27 cellular contexts compared by ENCODE assay signal in the genomic region with DNA sequence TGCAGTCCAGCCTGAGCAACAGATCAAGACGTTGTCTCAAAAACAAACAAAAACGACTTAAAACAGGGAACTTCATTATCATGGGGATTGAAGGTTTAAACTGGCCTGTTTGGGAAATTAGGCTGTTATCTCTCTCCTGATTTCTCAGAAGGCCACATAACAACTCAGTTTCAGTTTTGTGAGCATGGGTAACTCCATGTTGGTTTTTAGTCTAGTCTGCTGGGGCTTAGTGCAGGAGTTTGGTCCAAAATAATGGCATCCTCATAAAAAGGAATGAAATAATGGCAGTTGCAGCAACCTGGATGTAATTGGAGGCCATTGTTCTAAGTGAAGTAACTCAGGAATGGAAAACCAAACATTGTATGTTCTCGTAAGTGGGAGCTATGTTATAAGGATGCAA. TPM values are rescaled to one million over a fixed set of nuclear protein-coding genes. Genes with fewer than 3 reads are reported as not detected.
DNase-seq lines count a peak whose midpoint lies in the region; ATAC-seq, FAIRE-seq and TF ChIP-seq lines count a peak whose summit lies in the region.
"Had no signal": no experiment of that assay in that cellular context is flagged by ENCODE, and none has a peak within 500 bp of the region (broad histone marks: within the 10 kb centered on the region; RNA-seq: fewer than 3 reads in every experiment).

No MANE protein-coding gene starts in this region.

- DNase-seq in HepG2 (ENCODE audit: low spot score) (no peak), right lobe of liver (no peak), K562 (ENCODE audit: extremely low read depth in 1 of 4, low spot score in 3 of 4) (no peak), vagina (ENCODE audit: extremely low spot score in 2 of 2) (no peak), NCI-H2029 (lab: John Stamatoyannopoulos, UW) (no peak), H54 (ENCODE audit: insufficient read length, low spot score) (no peak)
- DNase-seq: 8988T; ACHN; AML-193; BE2C; CD4-positive, alpha-beta T cell; CD8-positive, alpha-beta memory T cell; DMS 273 treated with DMSO at 0.1 percent for 48 hours; DMS79; GDM1; H9 had no signal

- no peaks in the 10 kb centered on the region for H4K20me1 ChIP-seq in HepG2 (ENCODE audit: insufficient read depth, low read length)
- H4K20me1 ChIP-seq in K562 (replicated peaks; ENCODE audit: control insufficient read depth, insufficient read depth, low read length) = no peaks in the 10 kb centered on the region
- H4K20me1 ChIP-seq: BLaER1 treated with 17β-estradiol and CSF1 and Interleukin-3, amounts not matched to agents 10 nM and 100 nM had no signal

- H3K4me3 ChIP-seq in HepG2 (replicated peaks in 1 of 3; ENCODE audit: insufficient read depth in 1 of 3, low read depth in 2 of 3, low read length in 3 of 3) = no peak overlapping the region
- no peak overlapping the region for H3K4me3 ChIP-seq in right lobe of liver
- no peak overlapping the region for H3K4me3 ChIP-seq in K562
- H3K4me3 ChIP-seq in rectal smooth muscle tissue (ENCODE audit: low read length) = no peak overlapping the region
- H3K4me3 ChIP-seq in vagina = no peak overlapping the region
- H3K4me3 ChIP-seq: A549; BLaER1 treated with 17β-estradiol and CSF1 and Interleukin-3, amounts not matched to agents 10 nM and 100 nM; GM12878; GM23248 had no signal

- TF ChIP-seq RAD21 in HepG2 (CRISPR knock-in tag; IDR thresholded peaks at IDR 0.05) = no peak
- TF ChIP-seq RAD21 in K562 (CRISPR knock-in tag; conservative IDR thresholded peaks at IDR 0.05 in 1 of 2, IDR thresholded peaks at IDR 0.05 in 1 of 2) = no peak; a peak in 1 of 4 replicates

- no TSS peak for BruUV-seq in HepG2 (replicated peaks; lab: Mats Ljungman, UMichigan)
- no TSS peak for BruUV-seq in K562 (replicated peaks; lab: Mats Ljungman, UMichigan)

- no peak for FAIRE-seq in HepG2 (lab: Jason Lieb, UNC)
- FAIRE-seq in K562 (lab: Jason Lieb, UNC) = no peak
- FAIRE-seq in H54 (lab: Jason Lieb, UNC) = no peak
- FAIRE-seq: A549, D721Med, GM12878, GM19239, H1 had no signal

- H3K79me2 ChIP-seq in HepG2 (ENCODE audit: insufficient read depth, low read length) (peaks cover 8% of the 10 kb centered on the region), K562 (ENCODE audit: control insufficient read depth, insufficient read depth, low read length) (peaks cover 24% of the 10 kb centered on the region)

- no peaks in the 10 kb centered on the region for H3K36me3 ChIP-seq in HepG2 (replicated peaks in 1 of 2; ENCODE audit: control insufficient read depth in 1 of 2, insufficient read depth in 2 of 2, low read length in 2 of 2)
- H3K36me3 ChIP-seq in right lobe of liver = no peaks in the 10 kb centered on the region
- no peaks in the 10 kb centered on the region for H3K36me3 ChIP-seq in K562 (ENCODE audit: control insufficient read depth, insufficient read depth, low read length)
- no peaks in the 10 kb centered on the region for H3K36me3 ChIP-seq in rectal smooth muscle tissue (ENCODE audit: control insufficient read depth, insufficient read depth, low read length)
- H3K36me3 ChIP-seq in vagina = no peaks in the 10 kb centered on the region

- H3K9ac ChIP-seq in HepG2 (ENCODE audit: insufficient read depth, low read depth, low read length) (no peak overlapping the region), K562 (ENCODE audit: insufficient read depth in 1 of 2, low read depth in 2 of 2, low read length in 2 of 2) (no peak overlapping the region), rectal smooth muscle tissue (ENCODE audit: low read length) (no peak overlapping the region)
- H3K9ac ChIP-seq: BLaER1 treated with 17β-estradiol and CSF1 and Interleukin-3, amounts not matched to agents 10 nM and 100 nM; GM23248 had no signal

- TF ChIP-seq CTCF in HepG2 (CRISPR knock-in tag; IDR thresholded peaks at IDR 0.05) (no peak), right lobe of liver (IDR thresholded peaks at IDR 0.05) (no peak), K562 (IDR thresholded peaks at IDR 0.05 in 2 of 3, conservative IDR thresholded peaks at IDR 0.05 in 1 of 3; ENCODE audit: insufficient read depth in 2 of 3, low read depth in 1 of 3, low read length in 3 of 3) (no peak), vagina (IDR thresholded peaks at IDR 0.05) (no peak)

- H3K4me2 ChIP-seq in HepG2 (ENCODE audit: low read depth, low read length) = peak overlapping the region; percentile 5; the same call in 1 of the 2 replicates
- no peak overlapping the region for H3K4me2 ChIP-seq in K562 (ENCODE audit: insufficient read depth, low read length)
- H3K4me2 ChIP-seq: A549; BLaER1 treated with 17β-estradiol and CSF1 and Interleukin-3, amounts not matched to agents 10 nM and 100 nM had no signal

- H3K9me1 ChIP-seq in K562 (ENCODE audit: control insufficient read depth, insufficient read depth, low read length) = no peaks in the 10 kb centered on the region

- ATAC-seq in HepG2 (no peak), right lobe of liver (no peak), K562 (no peak)
- no peak for ATAC-seq in activated T-helper 17 cell treated with anti-CD3 and anti-CD28 coated beads, Interleukin-2, amount 50 U/mL, for 72 hours (replicated peaks)
- ATAC-seq: A549, GM12878, HCT116 had no signal

- intact Hi-C loops in HepG2 (cut with micrococcal nuclease; ENCODE audit: unreplicated experiment) = loop anchor here (10.0 kb wide), 1 partner anchor 241 kb away; no protein-coding TSS in a partner anchor
- intact Hi-C loops in right lobe of liver (cut with DNase I) = no loop called here
- intact Hi-C loops in K562 (cut with micrococcal nuclease) = loop anchor here (5.0 to 10.0 kb wide), 2 partner anchors 67 to 129 kb away; no protein-coding TSS in a partner anchor
- intact Hi-C loops in vagina (cut with DNase I) = no loop called here

- H3K27me3 ChIP-seq in HepG2 (ENCODE audit: control insufficient read depth in 1 of 2, insufficient read depth in 2 of 2, low read length in 2 of 2) (no peaks in the 10 kb centered on the region; a peak in 1 of 5 replicates), right lobe of liver (no peaks in the 10 kb centered on the region), K562 (ENCODE audit: control insufficient read depth in 2 of 2, insufficient read depth in 2 of 2, low read length in 2 of 2) (no peaks in the 10 kb centered on the region), rectal smooth muscle tissue (ENCODE audit: control insufficient read depth, insufficient read depth, low read length) (no peaks in the 10 kb centered on the region), vagina (no peaks in the 10 kb centered on the region)
- H3K27me3 ChIP-seq: BE2C; BLaER1 treated with 17β-estradiol and CSF1 and Interleukin-3, amounts not matched to agents 10 nM and 100 nM had no signal

- H3K9me3 Mint-ChIP-seq in activated T-helper 17 cell treated with anti-CD3 and anti-CD28 coated beads, Interleukin-2, amount 50 U/mL, for 72 hours = no peaks in the 10 kb centered on the region
- H3K9me3 Mint-ChIP-seq: CD4-positive, alpha-beta T cell; CD8-positive, alpha-beta memory T cell had no signal

- H3K4me1 Mint-ChIP-seq in activated T-helper 17 cell treated with anti-CD3 and anti-CD28 coated beads, Interleukin-2, amount 50 U/mL, for 72 hours = peaks cover 6% of the 10 kb centered on the region

- H2AFZ ChIP-seq in HepG2 (ENCODE audit: low read length) = no peak overlapping the region
- peak overlapping the region; percentile 5; the same call in 1 of the 2 replicates for H2AFZ ChIP-seq in K562 (ENCODE audit: low read depth, low read length)

- no peak for TF ChIP-seq EP300 in HepG2 (IDR thresholded peaks at IDR 0.05; ENCODE audit: low read depth in 2 of 2, low read length in 2 of 2)
- no peak for TF ChIP-seq EP300 in HepG2 (CRISPR knock-in tag; IDR thresholded peaks at IDR 0.05; ENCODE audit: borderline replicate concordance)
- no peak for TF ChIP-seq EP300 in K562 (IDR thresholded peaks at IDR 0.05; ENCODE audit: low read length)

- no peak overlapping the region for H3K27ac Mint-ChIP-seq in activated T-helper 17 cell treated with anti-CD3 and anti-CD28 coated beads, Interleukin-2, amount 50 U/mL, for 72 hours
- H3K27ac Mint-ChIP-seq: CD14-positive monocyte, H9 had no signal

- H3K4me1 ChIP-seq in HepG2 (ENCODE audit: insufficient read depth, low read length) (peaks cover 77% of the 10 kb centered on the region), right lobe of liver (peaks cover 0 to 36% (median 5%) of the 10 kb centered on the region in 4 donors), K562 (replicated peaks in 1 of 2; ENCODE audit: control insufficient read depth in 2 of 2, insufficient read depth in 2 of 2, low read length in 2 of 2) (peaks cover 16 to 58% of the 10 kb centered on the region in 2 experiments), rectal smooth muscle tissue (ENCODE audit: control insufficient read depth, insufficient read depth, low read length) (peaks cover 26% of the 10 kb centered on the region), vagina (peaks cover 51% of the 10 kb centered on the region)
- H3K4me1 ChIP-seq: BE2C had no signal

- peaks cover 7% of the 10 kb centered on the region; the same call in 1 of the 2 replicates for H3K9me3 ChIP-seq in HepG2 (ENCODE audit: low read length)
- no peaks in the 10 kb centered on the region for H3K9me3 ChIP-seq in right lobe of liver
- no peaks in the 10 kb centered on the region for H3K9me3 ChIP-seq in K562 (replicated peaks; ENCODE audit: control insufficient read depth, insufficient read depth, low read depth, low read length)
- no peaks in the 10 kb centered on the region for H3K9me3 ChIP-seq in vagina

- POLR2A ChIA-PET in HepG2 (lab: Yijun Ruan, JAX) (no interaction called here), K562 (lab: Yijun Ruan, JAX) (interaction anchor here (0.8 to 1.7 kb wide), 3 partner anchors 11 to 27 kb away, joined by 3 to 4 read pairs (median 4); no protein-coding TSS in a partner anchor)

- 21% methylated on average over 3 of the region's 3 CpGs for WGBS in HepG2 (ENCODE audit: low lambda C conversion rate)
- 100% methylated on average over 1 of the region's 3 CpGs for WGBS in right lobe of liver (ENCODE audit: insufficient coverage, low coverage, low lambda C conversion rate, missing lambda C conversion rate)
- WGBS in K562 (ENCODE audit: insufficient coverage, low coverage, missing lambda C conversion rate) = 33% methylated on average over 3 of the region's 3 CpGs

- no peaks in the 10 kb centered on the region for H3K27me3 Mint-ChIP-seq in activated T-helper 17 cell treated with anti-CD3 and anti-CD28 coated beads, Interleukin-2, amount 50 U/mL, for 72 hours
- H3K27me3 Mint-ChIP-seq: CD4-positive, alpha-beta T cell; CD8-positive, alpha-beta memory T cell had no signal

- CTCF ChIA-PET in HepG2 (lab: Yijun Ruan, JAX; ENCODE audit: low intra/inter-chr PET ratio, low total read pairs) (no interaction called here), K562 (lab: Yijun Ruan, JAX; ENCODE audit: low intra/inter-chr PET ratio) (no interaction called here)

- H3K27ac ChIP-seq in HepG2 (ENCODE audit: extremely low read length, insufficient read depth, low read length) (no peak overlapping the region), right lobe of liver (no peak overlapping the region), K562 (ENCODE audit: extremely low read depth, low read depth, low read length) (no peak overlapping the region), rectal smooth muscle tissue (ENCODE audit: low read depth, low read length) (peak overlapping the region; percentile 50), vagina (peak overlapping the region; percentile 18)
- H3K27ac ChIP-seq: A549; BLaER1 treated with 17β-estradiol and CSF1 and Interleukin-3, amounts not matched to agents 10 nM and 100 nM; GM23248 had no signal

- in situ Hi-C loops in HepG2 (cut with HindIII; ENCODE audit: extremely low pct_ligation_motif_present, low pct_unique_long_range_greater_than_20kb) (no loop called here), K562 (cut with MboI) (no loop called here)

- H3K36me3 Mint-ChIP-seq in activated T-helper 17 cell treated with anti-CD3 and anti-CD28 coated beads, Interleukin-2, amount 50 U/mL, for 72 hours (ENCODE audit: low read depth) = no peaks in the 10 kb centered on the region

- no peak overlapping the region for H3K4me3 Mint-ChIP-seq in activated T-helper 17 cell treated with anti-CD3 and anti-CD28 coated beads, Interleukin-2, amount 50 U/mL, for 72 hours
- H3K4me3 Mint-ChIP-seq: CD14-positive monocyte, H9 had no signal

- TF ChIP-seq POLR2A in HepG2 (IDR thresholded peaks at IDR 0.05; ENCODE audit: insufficient read depth in 1 of 2, low read depth in 2 of 2, low read length in 2 of 2) = no peak
- TF ChIP-seq POLR2A in right lobe of liver (IDR thresholded peaks at IDR 0.05) = no peak
- no peak for TF ChIP-seq POLR2A in K562 (conservative IDR thresholded peaks at IDR 0.05)
- no peak for TF ChIP-seq POLR2A in vagina (IDR thresholded peaks at IDR 0.05)
- no peak for TF ChIP-seq POLR2A in H54 (IDR thresholded peaks at IDR 0.05; ENCODE audit: low read depth, low read length)

RNA-seq across cellular contexts. Expression of a gene that starts 2.3 kb away (rescaled TPM):
- total RNA-seq in HepG2 (2016; rRNA removed; fragmentation: Illumina TruSeq; extraction: Trizol) = 11.9 and 13.1 TPM in 2 replicates
- 5.4 and 7.1 TPM in 2 replicates for total RNA-seq in HepG2 (2016; cell fraction: cytosol; rRNA removed; fragmentation: Illumina TruSeq; extraction: Trizol; ENCODE audit: low read depth)
- total RNA-seq in HepG2 (2016; cell fraction: insoluble cytoplasmic fraction; rRNA removed; fragmentation: Illumina TruSeq; extraction: Trizol) = 11.5 and 15.5 TPM in 2 replicates
- 9.9 and 10.1 TPM in 2 replicates for total RNA-seq in HepG2 (2016; cell fraction: membrane; rRNA removed; fragmentation: Illumina TruSeq; extraction: Trizol)
- total RNA-seq in HepG2 (2016; cell fraction: nucleus; rRNA removed; fragmentation: Illumina TruSeq; extraction: Trizol) = 24.9 and 26.5 TPM in 2 replicates
- 5.4 and 7.1 TPM in 2 replicates for polyA plus RNA-seq in HepG2 (2011; rRNA removed)
- 2.2 and 3.9 TPM in 2 replicates for polyA plus RNA-seq in HepG2 (2011; cell fraction: cytosol; rRNA removed)
- 6.2 and 6.6 TPM in 2 replicates for polyA plus RNA-seq in HepG2 (2011; cell fraction: nucleus; rRNA removed)
- 8.9 and 11.0 TPM in 2 replicates for polyA plus RNA-seq in HepG2 (2012)
- polyA plus RNA-seq in HepG2 (2016; cell fraction: cytosol; fragmentation: Illumina TruSeq; extraction: Trizol; ENCODE audit: low read depth) = 3.4 and 6.5 TPM in 2 replicates
- 11.9 and 12.1 TPM in 2 replicates for polyA plus RNA-seq in HepG2 (2016; cell fraction: insoluble cytoplasmic fraction; fragmentation: Illumina TruSeq; extraction: Trizol; ENCODE audit: low read depth)
- polyA plus RNA-seq in HepG2 (2016; cell fraction: membrane; fragmentation: Illumina TruSeq; extraction: Trizol; ENCODE audit: low read depth) = 6.9 and 8.3 TPM in 2 replicates
- 19.8 and 24.6 TPM in 2 replicates for polyA plus RNA-seq in HepG2 (2016; cell fraction: nucleus; fragmentation: Illumina TruSeq; extraction: Trizol; ENCODE audit: insufficient read depth, low read depth)
- polyA minus RNA-seq in HepG2 (2011; rRNA and poly(A)+ RNA removed; ENCODE audit: low replicate concordance) = 4.1 and 5.7 TPM in 2 replicates
- polyA minus RNA-seq in HepG2 (2011; cell fraction: cytosol; rRNA and poly(A)+ RNA removed) = 4.0 and 5.2 TPM in 2 replicates
- polyA minus RNA-seq in HepG2 (2011; cell fraction: nucleus; rRNA and poly(A)+ RNA removed) = 40.4 and 43.9 TPM in 2 replicates
- total RNA-seq in right lobe of liver = 10 to 100 TPM; 18.2 to 34.0 (median 18.7) TPM
- 19.1 and 52.2 TPM in 2 replicates for total RNA-seq in K562 (2011; cell fraction: chromatin; rRNA removed; ENCODE audit: low replicate concordance)
- total RNA-seq in K562 (2011; cell fraction: nucleolus; rRNA removed) = 7.8 and 14.2 TPM in 2 replicates
- total RNA-seq in K562 (2011; cell fraction: nucleoplasm; rRNA removed) = 29.7 and 45.3 TPM in 2 replicates
- total RNA-seq in K562 (2014; rRNA removed) = 8.3 and 10.0 TPM in 2 replicates
- 21.8 and 25.5 TPM in 2 replicates for total RNA-seq in K562 (2014; rRNA removed; fragmentation: Illumina TruSeq; extraction: Trizol)
- 17.4 and 18.4 TPM in 2 replicates for total RNA-seq in K562 (2015; rRNA removed; fragmentation: Illumina TruSeq; extraction: Trizol)
- total RNA-seq in K562 (2021) = 18.6 and 22.0 TPM in 2 replicates
- polyA plus RNA-seq in K562 (2011; rRNA removed) = 16.1 and 18.9 TPM in 2 replicates
- 2.8 and 6.9 TPM in 2 replicates for polyA plus RNA-seq in K562 (2011; cell fraction: cytosol; rRNA removed)
- 9.7 and 16.2 TPM in 2 replicates for polyA plus RNA-seq in K562 (2011; cell fraction: nucleus; rRNA removed)
- polyA plus RNA-seq in K562 (2012) = 11.2 and 14.9 TPM in 2 replicates
- polyA plus RNA-seq in K562 (2014; fragmentation: Illumina TruSeq; extraction: Trizol) = 16.1 and 18.3 TPM in 2 replicates
- polyA plus RNA-seq in K562 (2014; fragmentation: Nextera tagmentation; extraction: Ambion mirVana) = 10 to 100 TPM; 10.2 to 12.1 TPM
- polyA plus RNA-seq in K562 (2014; rRNA removed) = 16.3 and 19.1 TPM in 2 replicates
- polyA minus RNA-seq in K562 (2011; rRNA and poly(A)+ RNA removed) = 20.2 and 25.8 TPM in 2 replicates
- 4.1 and 7.2 TPM in 2 replicates for polyA minus RNA-seq in K562 (2011; cell fraction: cytosol; rRNA and poly(A)+ RNA removed)
- polyA minus RNA-seq in K562 (2011; cell fraction: nucleus; rRNA and poly(A)+ RNA removed) = 10.9 and 32.7 TPM in 2 replicates
- 57.9 TPM for total RNA-seq in vagina
- 10 to 100 TPM; 16.3 to 18.4 TPM for total RNA-seq in activated T-helper 17 cell treated with anti-CD3 and anti-CD28 coated beads, Interleukin-2, amount 50 U/mL, for 72 hours

Comparison
In these comparisons a context has a peak if more than half of its experiments do, and no peak if none do; other contexts are left out.
1. intact Hi-C loops: an anchor here in HepG2 (10.0 kb wide) and K562 (5.0 to 10.0 kb wide); none called in right lobe of liver and vagina.
2. H3K27ac ChIP-seq: peak in rectal smooth muscle tissue (single experiment) and vagina (single experiment); none in HepG2 (single experiment), right lobe of liver (0 of 3) and K562 (single experiment).